Comparison of ENCODE assay signal across 1 cellular context in the genomic region with DNA sequence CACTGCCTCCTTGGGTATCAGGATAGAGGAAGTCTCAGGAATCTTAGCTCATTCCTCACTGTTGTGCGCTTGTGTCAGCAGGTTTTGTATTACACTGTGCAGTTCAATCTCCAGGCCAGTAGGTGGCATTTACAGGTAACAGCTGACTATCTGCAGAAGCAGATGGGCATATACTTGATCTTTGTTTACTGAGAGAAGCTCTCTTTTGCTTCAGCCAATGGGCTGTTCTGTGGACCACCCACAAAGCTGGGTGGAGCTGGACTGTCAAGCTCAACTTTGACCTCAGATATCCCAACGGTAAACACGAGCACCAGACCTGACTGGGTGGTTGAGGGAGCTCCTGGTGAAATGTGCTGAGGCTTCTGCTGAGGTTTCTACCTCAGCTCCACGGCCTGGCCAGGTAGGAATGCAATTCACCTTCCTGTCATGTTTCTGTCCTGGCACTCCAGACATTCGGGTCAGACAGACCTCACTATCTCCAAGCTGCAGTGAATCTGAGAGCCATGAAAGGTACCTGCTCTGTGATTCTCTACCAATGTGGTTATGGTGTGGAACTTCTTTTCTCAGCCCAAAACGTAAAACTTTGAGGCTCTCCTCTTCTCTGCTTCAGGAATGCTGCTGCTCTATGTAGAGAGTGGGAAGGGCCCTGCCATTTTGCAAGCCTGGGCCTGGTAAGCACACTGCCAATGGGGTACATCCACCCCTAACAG.
TF ChIP-seq lines count a peak whose summit lies in the region.

No MANE protein-coding gene starts in this region.

TF ChIP-seq in HepG2, 621 proteins besides CTCF, POLR2A, EP300 and RAD21 (continued from another document and continues in another):
- TF ChIP-seq, protein P1, sequence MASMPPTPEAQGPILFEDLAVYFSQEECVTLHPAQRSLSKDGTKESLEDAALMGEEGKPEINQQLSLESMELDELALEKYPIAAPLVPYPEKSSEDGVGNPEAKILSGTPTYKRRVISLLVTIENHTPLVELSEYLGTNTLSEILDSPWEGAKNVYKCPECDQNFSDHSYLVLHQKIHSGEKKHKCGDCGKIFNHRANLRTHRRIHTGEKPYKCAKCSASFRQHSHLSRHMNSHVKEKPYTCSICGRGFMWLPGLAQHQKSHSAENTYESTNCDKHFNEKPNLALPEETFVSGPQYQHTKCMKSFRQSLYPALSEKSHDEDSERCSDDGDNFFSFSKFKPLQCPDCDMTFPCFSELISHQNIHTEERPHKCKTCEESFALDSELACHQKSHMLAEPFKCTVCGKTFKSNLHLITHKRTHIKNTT (CRISPR knock-in tag; IDR thresholded peaks at IDR 0.05): no peak
- TF ChIP-seq ZNF746 (CRISPR knock-in tag; IDR thresholded peaks at IDR 0.05) (no peak), SRSF4 (IDR thresholded peaks at IDR 0.05; ENCODE audit: low read depth, low read length, poor library complexity, severe bottlenecking) (no peak), CEBPB (IDR thresholded peaks at IDR 0.05; ENCODE audit: borderline replicate concordance, low read depth, low read length) (no peak), HNF1B (CRISPR knock-in tag; IDR thresholded peaks at IDR 0.05) (peak; percentile 65), MTA3 (CRISPR knock-in tag; IDR thresholded peaks at IDR 0.05) (no peak), KLF6 (CRISPR knock-in tag; IDR thresholded peaks at IDR 0.05) (0 out of 2 replicates have a peak, but pooled peaks have one; percentile 70), PLRG1 (conservative IDR thresholded peaks at IDR 0.05) (no peak), POLR2AphosphoS2 (IDR thresholded peaks at IDR 0.05; ENCODE audit: low read depth, low read length) (no peak), YEATS2 (CRISPR knock-in tag; IDR thresholded peaks at IDR 0.05; ENCODE audit: borderline replicate concordance) (peak; percentile 52; the same call in 1 of the 2 replicates), CENPT (CRISPR knock-in tag; IDR thresholded peaks at IDR 0.05; ENCODE audit: low read depth) (no peak), RARA (CRISPR knock-in tag; IDR thresholded peaks at IDR 0.05) (peak; percentile 64), GATAD2A (CRISPR knock-in tag; IDR thresholded peaks at IDR 0.05) (peak; percentile 85), ATF7-NPFF (CRISPR knock-in tag; IDR thresholded peaks at IDR 0.05; ENCODE audit: low read depth) (no peak), KAT7 (CRISPR knock-in tag; IDR thresholded peaks at IDR 0.05; ENCODE audit: borderline replicate concordance) (peak; percentile 75; the same call in 1 of the 2 replicates), TAF1 (CRISPR knock-in tag; IDR thresholded peaks at IDR 0.05) (peak; percentile 52), ETV5 (CRISPR knock-in tag; IDR thresholded peaks at IDR 0.05; ENCODE audit: borderline replicate concordance) (peak; percentile 45; the same call in 1 of the 2 replicates), ZNF644 (CRISPR knock-in tag; IDR thresholded peaks at IDR 0.05; ENCODE audit: low read depth) (peak; percentile 78), ZNF652 (CRISPR knock-in tag; IDR thresholded peaks at IDR 0.05; ENCODE audit: borderline replicate concordance, low read depth) (peak; percentile 35; the same call in 1 of the 2 replicates), KMT2A (CRISPR knock-in tag; IDR thresholded peaks at IDR 0.05) (no peak), ZNF839 (CRISPR knock-in tag; IDR thresholded peaks at IDR 0.05; ENCODE audit: borderline replicate concordance) (no peak), CSRNP2 (CRISPR knock-in tag; conservative IDR thresholded peaks at IDR 0.05; ENCODE audit: low read depth) (no peak), ZNF550 (CRISPR knock-in tag; IDR thresholded peaks at IDR 0.05; ENCODE audit: borderline replicate concordance) (no peak), ISX (CRISPR knock-in tag; conservative IDR thresholded peaks at IDR 0.05) (no peak), TARDBP (CRISPR knock-in tag; IDR thresholded peaks at IDR 0.05) (peak; percentile 74; the same call in 1 of the 2 replicates), ZBTB20 (CRISPR knock-in tag; IDR thresholded peaks at IDR 0.05; ENCODE audit: borderline replicate concordance, low read depth) (no peak), ZNF670 (CRISPR knock-in tag; IDR thresholded peaks at IDR 0.05; ENCODE audit: borderline replicate concordance) (no peak), NR2F2 (IDR thresholded peaks at IDR 0.05; ENCODE audit: borderline replicate concordance, low read depth) (0 out of 2 replicates have a peak, but pooled peaks have one; percentile 43), RCOR2 (CRISPR knock-in tag; IDR thresholded peaks at IDR 0.05) (peak; percentile 54; the same call in 1 of the 2 replicates), ZNF552 (CRISPR knock-in tag; IDR thresholded peaks at IDR 0.05; ENCODE audit: borderline replicate concordance) (no peak), TBX2 (CRISPR knock-in tag; IDR thresholded peaks at IDR 0.05; ENCODE audit: borderline replicate concordance) (peak; percentile 66; the same call in 1 of the 2 replicates), GLI4 (CRISPR knock-in tag; IDR thresholded peaks at IDR 0.05; ENCODE audit: borderline replicate concordance) (no peak), ZEB1 (IDR thresholded peaks at IDR 0.05; ENCODE audit: insufficient replicate concordance, low read depth) (peak; percentile 82)
- TF ChIP-seq, protein P2, sequence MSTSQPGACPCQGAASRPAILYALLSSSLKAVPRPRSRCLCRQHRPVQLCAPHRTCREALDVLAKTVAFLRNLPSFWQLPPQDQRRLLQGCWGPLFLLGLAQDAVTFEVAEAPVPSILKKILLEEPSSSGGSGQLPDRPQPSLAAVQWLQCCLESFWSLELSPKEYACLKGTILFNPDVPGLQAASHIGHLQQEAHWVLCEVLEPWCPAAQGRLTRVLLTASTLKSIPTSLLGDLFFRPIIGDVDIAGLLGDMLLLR (CRISPR knock-in tag; IDR thresholded peaks at IDR 0.05): no peak
- TF ChIP-seq, protein P3, sequence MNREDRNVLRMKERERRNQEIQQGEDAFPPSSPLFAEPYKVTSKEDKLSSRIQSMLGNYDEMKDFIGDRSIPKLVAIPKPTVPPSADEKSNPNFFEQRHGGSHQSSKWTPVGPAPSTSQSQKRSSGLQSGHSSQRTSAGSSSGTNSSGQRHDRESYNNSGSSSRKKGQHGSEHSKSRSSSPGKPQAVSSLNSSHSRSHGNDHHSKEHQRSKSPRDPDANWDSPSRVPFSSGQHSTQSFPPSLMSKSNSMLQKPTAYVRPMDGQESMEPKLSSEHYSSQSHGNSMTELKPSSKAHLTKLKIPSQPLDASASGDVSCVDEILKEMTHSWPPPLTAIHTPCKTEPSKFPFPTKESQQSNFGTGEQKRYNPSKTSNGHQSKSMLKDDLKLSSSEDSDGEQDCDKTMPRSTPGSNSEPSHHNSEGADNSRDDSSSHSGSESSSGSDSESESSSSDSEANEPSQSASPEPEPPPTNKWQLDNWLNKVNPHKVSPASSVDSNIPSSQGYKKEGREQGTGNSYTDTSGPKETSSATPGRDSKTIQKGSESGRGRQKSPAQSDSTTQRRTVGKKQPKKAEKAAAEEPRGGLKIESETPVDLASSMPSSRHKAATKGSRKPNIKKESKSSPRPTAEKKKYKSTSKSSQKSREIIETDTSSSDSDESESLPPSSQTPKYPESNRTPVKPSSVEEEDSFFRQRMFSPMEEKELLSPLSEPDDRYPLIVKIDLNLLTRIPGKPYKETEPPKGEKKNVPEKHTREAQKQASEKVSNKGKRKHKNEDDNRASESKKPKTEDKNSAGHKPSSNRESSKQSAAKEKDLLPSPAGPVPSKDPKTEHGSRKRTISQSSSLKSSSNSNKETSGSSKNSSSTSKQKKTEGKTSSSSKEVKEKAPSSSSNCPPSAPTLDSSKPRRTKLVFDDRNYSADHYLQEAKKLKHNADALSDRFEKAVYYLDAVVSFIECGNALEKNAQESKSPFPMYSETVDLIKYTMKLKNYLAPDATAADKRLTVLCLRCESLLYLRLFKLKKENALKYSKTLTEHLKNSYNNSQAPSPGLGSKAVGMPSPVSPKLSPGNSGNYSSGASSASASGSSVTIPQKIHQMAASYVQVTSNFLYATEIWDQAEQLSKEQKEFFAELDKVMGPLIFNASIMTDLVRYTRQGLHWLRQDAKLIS (CRISPR knock-in tag; IDR thresholded peaks at IDR 0.05): no peak
- TF ChIP-seq, protein P4, sequence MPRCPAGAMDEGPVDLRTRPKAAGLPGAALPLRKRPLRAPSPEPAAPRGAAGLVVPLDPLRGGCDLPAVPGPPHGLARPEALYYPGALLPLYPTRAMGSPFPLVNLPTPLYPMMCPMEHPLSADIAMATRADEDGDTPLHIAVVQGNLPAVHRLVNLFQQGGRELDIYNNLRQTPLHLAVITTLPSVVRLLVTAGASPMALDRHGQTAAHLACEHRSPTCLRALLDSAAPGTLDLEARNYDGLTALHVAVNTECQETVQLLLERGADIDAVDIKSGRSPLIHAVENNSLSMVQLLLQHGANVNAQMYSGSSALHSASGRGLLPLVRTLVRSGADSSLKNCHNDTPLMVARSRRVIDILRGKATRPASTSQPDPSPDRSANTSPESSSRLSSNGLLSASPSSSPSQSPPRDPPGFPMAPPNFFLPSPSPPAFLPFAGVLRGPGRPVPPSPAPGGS (CRISPR knock-in tag; IDR thresholded peaks at IDR 0.05): no peak
- TF ChIP-seq, protein P5, sequence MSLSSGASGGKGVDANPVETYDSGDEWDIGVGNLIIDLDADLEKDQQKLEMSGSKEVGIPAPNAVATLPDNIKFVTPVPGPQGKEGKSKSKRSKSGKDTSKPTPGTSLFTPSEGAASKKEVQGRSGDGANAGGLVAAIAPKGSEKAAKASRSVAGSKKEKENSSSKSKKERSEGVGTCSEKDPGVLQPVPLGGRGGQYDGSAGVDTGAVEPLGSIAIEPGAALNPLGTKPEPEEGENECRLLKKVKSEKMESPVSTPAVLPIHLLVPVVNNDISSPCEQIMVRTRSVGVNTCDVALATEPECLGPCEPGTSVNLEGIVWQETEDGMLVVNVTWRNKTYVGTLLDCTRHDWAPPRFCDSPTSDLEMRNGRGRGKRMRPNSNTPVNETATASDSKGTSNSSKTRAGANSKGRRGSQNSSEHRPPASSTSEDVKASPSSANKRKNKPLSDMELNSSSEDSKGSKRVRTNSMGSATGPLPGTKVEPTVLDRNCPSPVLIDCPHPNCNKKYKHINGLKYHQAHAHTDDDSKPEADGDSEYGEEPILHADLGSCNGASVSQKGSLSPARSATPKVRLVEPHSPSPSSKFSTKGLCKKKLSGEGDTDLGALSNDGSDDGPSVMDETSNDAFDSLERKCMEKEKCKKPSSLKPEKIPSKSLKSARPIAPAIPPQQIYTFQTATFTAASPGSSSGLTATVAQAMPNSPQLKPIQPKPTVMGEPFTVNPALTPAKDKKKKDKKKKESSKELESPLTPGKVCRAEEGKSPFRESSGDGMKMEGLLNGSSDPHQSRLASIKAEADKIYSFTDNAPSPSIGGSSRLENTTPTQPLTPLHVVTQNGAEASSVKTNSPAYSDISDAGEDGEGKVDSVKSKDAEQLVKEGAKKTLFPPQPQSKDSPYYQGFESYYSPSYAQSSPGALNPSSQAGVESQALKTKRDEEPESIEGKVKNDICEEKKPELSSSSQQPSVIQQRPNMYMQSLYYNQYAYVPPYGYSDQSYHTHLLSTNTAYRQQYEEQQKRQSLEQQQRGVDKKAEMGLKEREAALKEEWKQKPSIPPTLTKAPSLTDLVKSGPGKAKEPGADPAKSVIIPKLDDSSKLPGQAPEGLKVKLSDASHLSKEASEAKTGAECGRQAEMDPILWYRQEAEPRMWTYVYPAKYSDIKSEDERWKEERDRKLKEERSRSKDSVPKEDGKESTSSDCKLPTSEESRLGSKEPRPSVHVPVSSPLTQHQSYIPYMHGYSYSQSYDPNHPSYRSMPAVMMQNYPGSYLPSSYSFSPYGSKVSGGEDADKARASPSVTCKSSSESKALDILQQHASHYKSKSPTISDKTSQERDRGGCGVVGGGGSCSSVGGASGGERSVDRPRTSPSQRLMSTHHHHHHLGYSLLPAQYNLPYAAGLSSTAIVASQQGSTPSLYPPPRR (CRISPR knock-in tag; IDR thresholded peaks at IDR 0.05; ENCODE audit: borderline replicate concordance): 0 out of 2 replicates have a peak, but pooled peaks have one; percentile 28
- TF ChIP-seq, protein P6, sequence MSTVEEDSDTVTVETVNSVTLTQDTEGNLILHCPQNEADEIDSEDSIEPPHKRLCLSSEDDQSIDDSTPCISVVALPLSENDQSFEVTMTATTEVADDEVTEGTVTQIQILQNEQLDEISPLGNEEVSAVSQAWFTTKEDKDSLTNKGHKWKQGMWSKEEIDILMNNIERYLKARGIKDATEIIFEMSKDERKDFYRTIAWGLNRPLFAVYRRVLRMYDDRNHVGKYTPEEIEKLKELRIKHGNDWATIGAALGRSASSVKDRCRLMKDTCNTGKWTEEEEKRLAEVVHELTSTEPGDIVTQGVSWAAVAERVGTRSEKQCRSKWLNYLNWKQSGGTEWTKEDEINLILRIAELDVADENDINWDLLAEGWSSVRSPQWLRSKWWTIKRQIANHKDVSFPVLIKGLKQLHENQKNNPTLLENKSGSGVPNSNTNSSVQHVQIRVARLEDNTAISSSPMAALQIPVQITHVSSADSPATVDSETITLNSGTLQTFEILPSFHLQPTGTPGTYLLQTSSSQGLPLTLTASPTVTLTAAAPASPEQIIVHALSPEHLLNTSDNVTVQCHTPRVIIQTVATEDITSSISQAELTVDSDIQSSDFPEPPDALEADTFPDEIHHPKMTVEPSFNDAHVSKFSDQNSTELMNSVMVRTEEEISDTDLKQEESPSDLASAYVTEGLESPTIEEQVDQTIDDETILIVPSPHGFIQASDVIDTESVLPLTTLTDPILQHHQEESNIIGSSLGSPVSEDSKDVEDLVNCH (CRISPR knock-in tag; IDR thresholded peaks at IDR 0.05): no peak
- TF ChIP-seq, protein P7, sequence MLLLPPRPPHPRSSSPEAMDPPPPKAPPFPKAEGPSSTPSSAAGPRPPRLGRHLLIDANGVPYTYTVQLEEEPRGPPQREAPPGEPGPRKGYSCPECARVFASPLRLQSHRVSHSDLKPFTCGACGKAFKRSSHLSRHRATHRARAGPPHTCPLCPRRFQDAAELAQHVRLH (CRISPR knock-in tag; IDR thresholded peaks at IDR 0.05; ENCODE audit: borderline replicate concordance, low read depth): peak; percentile 64; the same call in 1 of the 2 replicates
